In genomic region chr2:113266431-113266830, GRCh38 we compare ENCODE assay signal across 14 cellular contexts. TPM values are rescaled to one million over a fixed set of nuclear protein-coding genes. Genes with fewer than 3 reads are reported as not detected.
DNase-seq lines count a peak whose midpoint lies in the region; ATAC-seq lines count a peak whose summit lies in the region.
"Had no signal": no experiment of that assay in that cellular context is flagged by ENCODE, and none has a peak within 500 bp of the region (broad histone marks: within the 10 kb centered on the region; RNA-seq: fewer than 3 reads in every experiment).

No MANE protein-coding gene starts in this region.

- ATAC-seq in left ventricle myocardium superior (peak; percentile 46), right cardiac atrium (no peak), sciatic nerve (peak; percentile 33)

- no peak overlapping the region for H3K27ac ChIP-seq in right cardiac atrium (ENCODE audit: low read length)
- H3K27ac ChIP-seq: 22Rv1, BLaER1 had no signal

- H3K27me3 ChIP-seq in right cardiac atrium (ENCODE audit: control insufficient read depth, insufficient read depth) = no peaks in the 10 kb centered on the region
- H3K27me3 ChIP-seq: BLaER1 had no signal

- intact Hi-C loops in left ventricle myocardium superior (cut with micrococcal nuclease) = no loop called here
- intact Hi-C loops in right cardiac atrium (cut with DNase I) = no loop called here
- intact Hi-C loops in sciatic nerve (cut with DNase I) = no loop called here

- H3K9me3 ChIP-seq in right cardiac atrium (ENCODE audit: control insufficient read depth, low read length) = no peaks in the 10 kb centered on the region
- H3K9me3 ChIP-seq: BLaER1, Caco-2 had no signal

- no peak for DNase-seq in left ventricle myocardium superior
- DNase-seq in right cardiac atrium = no peak
- peak; percentile 87 for DNase-seq in myocyte (ENCODE audit: low read depth)
- no peak for DNase-seq in sciatic nerve (ENCODE audit: low spot score)
- DNase-seq in ureter (ENCODE audit: low spot score) = no peak
- no peak for DNase-seq in HUDEP-2 (lab: John Stamatoyannopoulos, UW; ENCODE audit: unreplicated experiment in 76 of 76)
- DNase-seq in SIG-M5 treated with dmso at 0.1 percent for 504 hours (lab: John Stamatoyannopoulos, UW; ENCODE audit: unreplicated experiment) = no peak
- DNase-seq: Caco-2; CD8-positive, alpha-beta memory T cell; GOT3; H9 had no signal

- WGBS in right cardiac atrium = 61% methylated on average over 7 of the region's 7 CpGs

- H3K4me3 ChIP-seq in right cardiac atrium (ENCODE audit: low read length) = no peak overlapping the region
- H3K4me3 ChIP-seq: BLaER1 had no signal

- H3K4me1 ChIP-seq in right cardiac atrium (ENCODE audit: control insufficient read depth, insufficient read depth, low read length) = no peaks in the 10 kb centered on the region
- H3K4me1 ChIP-seq: BLaER1, Caco-2 had no signal

RNA-seq across cellular contexts. Expression of gene PAX8, which starts 12.3 kb away (rescaled TPM):
- 0.30 TPM for total RNA-seq in left ventricle myocardium superior
- total RNA-seq in right cardiac atrium = 1 to 10 TPM in 1 of 4 donors, under 1 TPM in 2, not detected in 1; 0.11 to 1.9 (median 0.68) TPM
- 0.05 TPM for polyA plus RNA-seq in right cardiac atrium
- total RNA-seq in myocyte = 19.6 and 27.8 TPM in 2 replicates
- 38.9 TPM for polyA plus RNA-seq in myocyte (2012)
- total RNA-seq in sciatic nerve = 1.2 TPM
- total RNA-seq in ureter = 160 TPM
- total RNA-seq: G401, H9 had no signal

Comparison
In these comparisons a context has a peak if more than half of its experiments do, and no peak if none do; other contexts are left out.
1. ATAC-seq: peak in left ventricle myocardium superior (single experiment) and sciatic nerve (single experiment); none in right cardiac atrium (0 of 2).